ENCODE assay signal across 12 cellular contexts in genomic region chr13:30752201-30752797, GRCh38. TPM values are rescaled to one million over a fixed set of nuclear protein-coding genes. Genes with fewer than 3 reads are reported as not detected.
DNase-seq lines count a peak whose midpoint lies in the region; ATAC-seq and TF ChIP-seq lines count a peak whose summit lies in the region.
"Had no signal": no experiment of that assay in that cellular context is flagged by ENCODE, and none has a peak within 500 bp of the region (broad histone marks: within the 10 kb centered on the region; RNA-seq: fewer than 3 reads in every experiment).

No MANE protein-coding gene starts in this region.

- H3K27ac Mint-ChIP-seq in stimulated activated naive CD8-positive, alpha-beta T cell treated with anti-CD3 and anti-CD28 coated beads, Interleukin-15, amount 100 ng/mL, for 72 hours: no peak overlapping the region
- H3K27ac Mint-ChIP-seq in chondrocyte (ENCODE audit: unreplicated experiment): peak overlapping the region; percentile 72

- peaks cover 29% of the 10 kb centered on the region for H3K4me1 Mint-ChIP-seq in stimulated activated naive CD8-positive, alpha-beta T cell treated with anti-CD3 and anti-CD28 coated beads, Interleukin-15, amount 100 ng/mL, for 72 hours
- peaks cover 32% of the 10 kb centered on the region for H3K4me1 Mint-ChIP-seq in chondrocyte (ENCODE audit: low read depth)

- ATAC-seq in stimulated activated naive CD8-positive, alpha-beta T cell treated with anti-CD3 and anti-CD28 coated beads, Interleukin-15, Interleukin-2, amounts not matched to agents 100 U/mL and 50 U/mL, for 24 hours: peak; percentile 57
- no peak for ATAC-seq in stimulated activated naive CD8-positive, alpha-beta T cell treated with anti-CD3 and anti-CD28 coated beads, Interleukin-15, amount 100 ng/mL, for 72 hours
- no peak for ATAC-seq in left colon
- ATAC-seq in HG03521 (IDR thresholded peaks at IDR 0.05; ENCODE audit: unreplicated experiment): no peak
- no peak for ATAC-seq in GM19324 (IDR thresholded peaks at IDR 0.05; ENCODE audit: low FRiP score, unreplicated experiment)

- no peak overlapping the region for H3K4me3 Mint-ChIP-seq in stimulated activated naive CD8-positive, alpha-beta T cell treated with anti-CD3 and anti-CD28 coated beads, Interleukin-15, amount 100 ng/mL, for 72 hours
- no peak overlapping the region for H3K4me3 Mint-ChIP-seq in chondrocyte (ENCODE audit: unreplicated experiment)

- intact Hi-C loops in left colon (cut with DNase I, micrococcal nuclease): no loop called here

- no peak for DNase-seq in stimulated activated naive CD8-positive, alpha-beta T cell treated with anti-CD3 and anti-CD28 coated beads, Interleukin-15, Interleukin-2, amounts not matched to agents 100 U/mL and 50 U/mL, for 24 hours
- DNase-seq in stimulated activated naive CD8-positive, alpha-beta T cell treated with anti-CD3 and anti-CD28 coated beads, Interleukin-15, amount 100 ng/mL, for 72 hours: no peak
- DNase-seq in chondrocyte (ENCODE audit: low spot score) (no peak), left kidney (ENCODE audit: low read depth, low spot score) (peak; percentile 22), left colon (no peak), OCI-M2 (lab: John Stamatoyannopoulos, UW; ENCODE audit: unreplicated experiment) (no peak)
- DNase-seq: esophagus squamous epithelium, mammary epithelial cell, spleen, T1000 had no signal

- no peaks in the 10 kb centered on the region for H3K27me3 Mint-ChIP-seq in stimulated activated naive CD8-positive, alpha-beta T cell treated with anti-CD3 and anti-CD28 coated beads, Interleukin-15, amount 100 ng/mL, for 72 hours
- H3K27me3 Mint-ChIP-seq in chondrocyte (ENCODE audit: low read depth): no peaks in the 10 kb centered on the region

- H3K9me3 Mint-ChIP-seq in stimulated activated naive CD8-positive, alpha-beta T cell treated with anti-CD3 and anti-CD28 coated beads, Interleukin-15, amount 100 ng/mL, for 72 hours: no peaks in the 10 kb centered on the region
- no peaks in the 10 kb centered on the region for H3K9me3 Mint-ChIP-seq in chondrocyte (ENCODE audit: low read depth)

- H3K36me3 Mint-ChIP-seq in chondrocyte (ENCODE audit: low read depth): no peaks in the 10 kb centered on the region

- TF ChIP-seq CTCF in chondrocyte (IDR thresholded peaks at IDR 0.05): peak; percentile 31

RNA-seq across cellular contexts. Expression of gene ALOX5AP, which starts 17.0 kb away (rescaled TPM):
- total RNA-seq in chondrocyte (0.57 to 2.1 TPM (median 1.1 TPM) in 3 replicates), left colon (1 to 10 TPM; 4.9 to 7.6 TPM)
